32 cellular contexts compared by ENCODE assay signal in the genomic region with DNA sequence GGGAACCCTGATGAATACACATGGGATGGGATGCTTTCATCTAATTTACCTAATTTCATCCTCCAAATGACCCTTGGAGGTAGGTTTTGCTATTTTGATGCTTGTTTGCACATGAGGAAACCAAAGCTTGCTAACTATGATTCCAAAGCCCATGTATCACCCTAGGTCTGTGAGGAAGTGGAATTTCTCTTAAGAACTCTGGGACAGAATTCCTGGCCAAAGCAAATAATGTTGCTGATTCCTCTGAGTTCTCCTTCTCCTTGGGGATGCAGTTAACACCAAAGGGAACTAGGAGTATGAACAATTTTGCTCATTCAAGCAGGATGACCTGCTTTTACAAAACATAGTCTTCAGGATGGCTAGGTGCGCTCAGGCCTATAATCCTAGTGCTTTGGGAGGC.
"Had no signal": no experiment of that assay in that cellular context is flagged by ENCODE, and none has a peak within 500 bp of the region (broad histone marks: within the 10 kb centered on the region; RNA-seq: fewer than 3 reads in every experiment).

No MANE protein-coding gene starts in this region.

- H3K9ac ChIP-seq: neural progenitor cell, parathyroid adenoma had no signal

- H3K4me1 ChIP-seq: left lung, lower lobe of right lung, right lobe of liver, upper lobe of right lung had no signal

- H3K27ac ChIP-seq: left lung, lower lobe of right lung, neural progenitor cell, neutrophil, right atrium auricular region, right lobe of liver, transverse colon, upper lobe of right lung had no signal

- H3K9me3 ChIP-seq: left lung, lower lobe of right lung, neutrophil, right atrium auricular region, right lobe of liver, thyroid gland, transverse colon, upper lobe of right lung had no signal

- H3K36me3 ChIP-seq: left lung, lower lobe of right lung, neural progenitor cell, neutrophil, right atrium auricular region, right lobe of liver, thyroid gland, transverse colon, upper lobe of right lung had no signal

- DNase-seq: hypothalamus; immature natural killer cell; kidney; left colon; left lung; lower lobe of right lung; mammary epithelial cell; mesenchymal stem cell; naive B cell; natural killer cell; nephron progenitor cell; occipital lobe; right lobe of liver; stimulated activated CD4-positive, alpha-beta T cell treated with anti-CD3 and anti-CD28 coated beads, Interleukin-1b, Interleukin-23, amount 100 ng/mL, for 48 hours; stimulated activated CD4-positive, alpha-beta T cell treated with anti-CD3 and anti-CD28 coated beads, Interleukin-2, amount 100 ng/mL, for 48 hours; stimulated activated CD4-positive, alpha-beta T cell treated with anti-CD3 and anti-CD28 coated beads, Interleukin-4, amount 100 ng/mL, for 4 hours; stimulated activated CD8-positive, alpha-beta memory T cell treated with anti-CD3 and anti-CD28 coated beads, Interleukin-4, amount 100 ng/mL, for 48 hours; stimulated activated naive CD4-positive, alpha-beta T cell treated with Interleukin-2 at 50 U/mL for 16 hours; stimulated activated naive CD8-positive, alpha-beta T cell treated with anti-CD3 and anti-CD28 coated beads, Interleukin-15, amount 100 ng/mL, for 72 hours; substantia nigra; thyroid gland; transverse colon; upper lobe of right lung had no signal

- H2AFZ ChIP-seq: neural progenitor cell, parathyroid adenoma had no signal

- H3K79me2 ChIP-seq: parathyroid adenoma had no signal

- H3K27ac Mint-ChIP-seq: immature natural killer cell; naive B cell; natural killer cell; neural progenitor cell; stimulated activated memory B cell treated with anti-CD40 and anti-IgM and Interleukin-4, amounts not matched to agents 10 μg/mL and 1 μg/mL and 100 μg/mL, for 72 hours; stimulated activated naive CD8-positive, alpha-beta T cell treated with anti-CD3 and anti-CD28 coated beads, Interleukin-15, amount 100 ng/mL, for 72 hours had no signal

- H3K36me3 Mint-ChIP-seq: mesothelial cell of epicardium, natural killer cell had no signal

- H3K4me2 ChIP-seq: neural progenitor cell, smooth muscle cell had no signal

- ATAC-seq: left colon; left lung; lower lobe of right lung; natural killer cell; right lobe of liver; stimulated activated memory B cell treated with anti-CD40 and anti-IgM and Interleukin-4, amounts not matched to agents 10 μg/mL and 1 μg/mL and 100 μg/mL, for 72 hours; stimulated activated naive CD8-positive, alpha-beta T cell treated with anti-CD3 and anti-CD28 coated beads, Interleukin-15, amount 100 ng/mL, for 72 hours; upper lobe of right lung had no signal

- FAIRE-seq: islet of Langerhans, kidney, urothelium cell line had no signal

- H3K27me3 ChIP-seq: left lung, neural progenitor cell, neutrophil, right atrium auricular region, right lobe of liver, thyroid gland, transverse colon, upper lobe of right lung had no signal

- H3K27me3 Mint-ChIP-seq: naive B cell; stimulated activated memory B cell treated with anti-CD40 and anti-IgM and Interleukin-4, amounts not matched to agents 10 μg/mL and 1 μg/mL and 100 μg/mL, for 72 hours; stimulated activated naive CD8-positive, alpha-beta T cell treated with anti-CD3 and anti-CD28 coated beads, Interleukin-15, amount 100 ng/mL, for 72 hours had no signal

- H3K9me3 Mint-ChIP-seq: immature natural killer cell; mesothelial cell of epicardium; naive B cell; natural killer cell; nephron progenitor cell; neural progenitor cell; stimulated activated memory B cell treated with anti-CD40 and anti-IgM and Interleukin-4, amounts not matched to agents 10 μg/mL and 1 μg/mL and 100 μg/mL, for 72 hours; stimulated activated naive CD8-positive, alpha-beta T cell treated with anti-CD3 and anti-CD28 coated beads, Interleukin-15, amount 100 ng/mL, for 72 hours had no signal

- H3K4me3 ChIP-seq: left lung, lower lobe of right lung, neural progenitor cell, right atrium auricular region, right lobe of liver, smooth muscle cell, thyroid gland, transverse colon, upper lobe of right lung had no signal

- H3K4me3 Mint-ChIP-seq: immature natural killer cell; mesothelial cell of epicardium; naive B cell; natural killer cell; nephron progenitor cell; neural progenitor cell; stimulated activated memory B cell treated with anti-CD40 and anti-IgM and Interleukin-4, amounts not matched to agents 10 μg/mL and 1 μg/mL and 100 μg/mL, for 72 hours; stimulated activated naive CD8-positive, alpha-beta T cell treated with anti-CD3 and anti-CD28 coated beads, Interleukin-15, amount 100 ng/mL, for 72 hours had no signal

- H3K4me1 Mint-ChIP-seq: immature natural killer cell; stimulated activated memory B cell treated with anti-CD40 and anti-IgM and Interleukin-4, amounts not matched to agents 10 μg/mL and 1 μg/mL and 100 μg/mL, for 72 hours had no signal
